In the genomic region with DNA sequence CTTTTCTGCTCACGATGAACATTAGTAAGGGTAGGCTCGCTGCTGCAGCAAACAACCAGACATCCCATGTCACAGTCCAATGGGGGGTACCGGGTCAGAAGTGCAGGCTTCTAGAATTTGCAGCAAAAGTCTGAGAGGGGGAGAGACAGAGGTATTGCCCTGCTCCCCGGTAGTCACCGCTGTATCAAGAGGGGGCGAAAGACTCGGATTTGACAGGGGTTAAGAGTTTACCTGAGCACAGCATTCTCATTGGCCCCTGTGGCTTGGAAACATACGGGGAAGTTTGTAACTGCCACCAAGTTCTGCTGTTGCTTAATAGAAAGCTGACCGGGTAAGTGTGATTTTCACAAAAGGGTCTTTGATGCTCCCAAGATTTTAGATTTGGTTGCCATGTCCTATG, we compare ENCODE assay signal across 17 cellular contexts. TPM values are rescaled to one million over a fixed set of nuclear protein-coding genes. Genes with fewer than 3 reads are reported as not detected.
"Had no signal": no experiment of that assay in that cellular context is flagged by ENCODE, and none has a peak within 500 bp of the region (broad histone marks: within the 10 kb centered on the region; RNA-seq: fewer than 3 reads in every experiment).

No MANE protein-coding gene starts in this region.

RNA-seq across cellular contexts. Expression of a gene that starts 8.5 kb away (rescaled TPM):
- total RNA-seq: activated CD4-positive, alpha-beta T cell treated with anti-CD3 and anti-CD28 coated beads for 36 hours; activated CD4-positive, alpha-beta T cell treated with anti-CD3 and anti-CD28 coated beads, Interleukin-2, amount 10 ng/mL, durations not matched to agents 7 days and 5 days; activated T-cell treated with anti-CD3 and anti-CD28 coated beads, Interleukin-2, amount 50 U/mL, for 72 hours; astrocyte; bronchial epithelial cell; cardiac septum; cerebellum; dorsolateral prefrontal cortex; endothelial cell of umbilical vein; esophagus squamous epithelium; fibroblast of lung; fibroblast of villous mesenchyme; gastroesophageal sphincter; glomerular endothelial cell; T-helper 17 cell had no signal
- polyA plus RNA-seq: adipose tissue, endothelial cell of umbilical vein, esophagus, fibroblast of lung had no signal

RNA-seq across cellular contexts. Expression of a gene that starts 28.7 kb away (rescaled TPM):
- total RNA-seq: activated CD4-positive, alpha-beta T cell treated with anti-CD3 and anti-CD28 coated beads for 36 hours; activated CD4-positive, alpha-beta T cell treated with anti-CD3 and anti-CD28 coated beads, Interleukin-2, amount 10 ng/mL, durations not matched to agents 7 days and 5 days; activated T-cell treated with anti-CD3 and anti-CD28 coated beads, Interleukin-2, amount 50 U/mL, for 72 hours; astrocyte; bronchial epithelial cell; cardiac septum; cerebellum; dorsolateral prefrontal cortex; endothelial cell of umbilical vein; esophagus squamous epithelium; fibroblast of lung; fibroblast of villous mesenchyme; gastroesophageal sphincter; glomerular endothelial cell; T-helper 17 cell had no signal
- polyA plus RNA-seq: adipose tissue, endothelial cell of umbilical vein, esophagus, fibroblast of lung had no signal

RNA-seq across cellular contexts. Expression of a gene that starts 46.3 kb away (rescaled TPM):
- total RNA-seq: activated CD4-positive, alpha-beta T cell treated with anti-CD3 and anti-CD28 coated beads for 36 hours; activated CD4-positive, alpha-beta T cell treated with anti-CD3 and anti-CD28 coated beads, Interleukin-2, amount 10 ng/mL, durations not matched to agents 7 days and 5 days; activated T-cell treated with anti-CD3 and anti-CD28 coated beads, Interleukin-2, amount 50 U/mL, for 72 hours; astrocyte; bronchial epithelial cell; cardiac septum; cerebellum; dorsolateral prefrontal cortex; endothelial cell of umbilical vein; esophagus squamous epithelium; fibroblast of lung; fibroblast of villous mesenchyme; gastroesophageal sphincter; glomerular endothelial cell; T-helper 17 cell had no signal
- polyA plus RNA-seq: adipose tissue, endothelial cell of umbilical vein, esophagus, fibroblast of lung had no signal
